In genomic region chr22:36466258-36466657, GRCh38 we compare ENCODE assay signal across 12 cellular contexts. TPM values are rescaled to one million over a fixed set of nuclear protein-coding genes. Genes with fewer than 3 reads are reported as not detected.
DNase-seq lines count a peak whose midpoint lies in the region; ATAC-seq and TF ChIP-seq lines count a peak whose summit lies in the region.
"Had no signal": no experiment of that assay in that cellular context is flagged by ENCODE, and none has a peak within 500 bp of the region (broad histone marks: within the 10 kb centered on the region; RNA-seq: fewer than 3 reads in every experiment).

No MANE protein-coding gene starts in this region.

- H3K9ac ChIP-seq in subcutaneous abdominal adipose tissue (ENCODE audit: low read length in 5 of 5): peak overlapping the region in 3 of 5 donors; percentile 59 to 68 (median 60)

- TF ChIP-seq POLR2A in right lobe of liver (IDR thresholded peaks at IDR 0.05): no peak

- H3K36me3 ChIP-seq in right lobe of liver (no peaks in the 10 kb centered on the region), subcutaneous abdominal adipose tissue (ENCODE audit: control insufficient read depth in 5 of 5, insufficient read depth in 5 of 5, low read length in 5 of 5) (peaks cover 0 to 26% (median 24%) of the 10 kb centered on the region in 5 donors)

- no peaks in the 10 kb centered on the region for H3K9me3 Mint-ChIP-seq in HFFc6
- H3K9me3 Mint-ChIP-seq in activated naive CD8-positive, alpha-beta T cell treated with anti-CD3 and anti-CD28 coated beads for 36 hours: no peaks in the 10 kb centered on the region
- H3K9me3 Mint-ChIP-seq: H9 had no signal

- no peak for TF ChIP-seq CTCF in HFFc6 (IDR thresholded peaks at IDR 0.05)
- no peak for TF ChIP-seq CTCF in right lobe of liver (IDR thresholded peaks at IDR 0.05)

- H3K4me3 ChIP-seq in right lobe of liver (no peak overlapping the region), subcutaneous abdominal adipose tissue (ENCODE audit: low read depth in 1 of 5, low read length in 5 of 5) (no peak overlapping the region)

- no peak for ATAC-seq in right lobe of liver
- ATAC-seq in GM19455 (IDR thresholded peaks at IDR 0.05; ENCODE audit: unreplicated experiment): no peak
- no peak for ATAC-seq in GM21367 (IDR thresholded peaks at IDR 0.05; ENCODE audit: unreplicated experiment)
- no peak for ATAC-seq in HG03135 (IDR thresholded peaks at IDR 0.05; ENCODE audit: unreplicated experiment)
- no peak for ATAC-seq in HG03097 (IDR thresholded peaks at IDR 0.05; ENCODE audit: low FRiP score, unreplicated experiment)

- peaks cover 78% of the 10 kb centered on the region for H3K4me1 Mint-ChIP-seq in HFFc6 (ENCODE audit: low read depth)
- peaks cover 24% of the 10 kb centered on the region for H3K4me1 Mint-ChIP-seq in activated naive CD8-positive, alpha-beta T cell treated with anti-CD3 and anti-CD28 coated beads for 36 hours

- intact Hi-C loops in right lobe of liver (cut with DNase I): no loop called here

- no peak for DNase-seq in HFFc6
- DNase-seq in activated naive CD8-positive, alpha-beta T cell treated with anti-CD3 and anti-CD28 coated beads for 36 hours: no peak
- DNase-seq in right lobe of liver: no peak
- DNase-seq: activated CD4-positive, CD25-positive, alpha-beta regulatory T cell treated with anti-CD3 and anti-CD28 coated beads, Interleukin-2, amount 50 U/mL, for 72 hours; activated naive CD4-positive, alpha-beta T cell treated with anti-CD3 and anti-CD28 coated beads, Interleukin-2, amount 50 U/mL, for 16 hours; H9; NCI-H187 had no signal

- peaks cover 0 to 15% (median 2%) of the 10 kb centered on the region in 4 donors for H3K4me1 ChIP-seq in right lobe of liver
- peaks cover 6 to 72% (median 53%) of the 10 kb centered on the region in 5 donors for H3K4me1 ChIP-seq in subcutaneous abdominal adipose tissue (ENCODE audit: control insufficient read depth in 5 of 5, insufficient read depth in 5 of 5, low read length in 5 of 5)

- H3K9me3 ChIP-seq in right lobe of liver (no peaks in the 10 kb centered on the region), subcutaneous abdominal adipose tissue (ENCODE audit: control insufficient read depth in 5 of 5, low read length in 5 of 5) (no peaks in the 10 kb centered on the region)

- no peak overlapping the region for H3K4me3 Mint-ChIP-seq in HFFc6
- no peak overlapping the region for H3K4me3 Mint-ChIP-seq in activated naive CD8-positive, alpha-beta T cell treated with anti-CD3 and anti-CD28 coated beads for 36 hours
- H3K4me3 Mint-ChIP-seq: H9 had no signal

- peak overlapping the region; percentile 95 for H3K27ac Mint-ChIP-seq in HFFc6
- H3K27ac Mint-ChIP-seq in activated naive CD8-positive, alpha-beta T cell treated with anti-CD3 and anti-CD28 coated beads for 36 hours: peak overlapping the region; percentile 42

- H3K27me3 ChIP-seq in right lobe of liver: no peaks in the 10 kb centered on the region
- H3K27me3 ChIP-seq in subcutaneous abdominal adipose tissue (ENCODE audit: control insufficient read depth in 5 of 5, insufficient read depth in 4 of 5, low read length in 5 of 5): no peaks in the 10 kb centered on the region

- H3K36me3 Mint-ChIP-seq in HFFc6 (ENCODE audit: low read depth): peaks cover 2% of the 10 kb centered on the region; the same call in 1 of the 2 replicates
- H3K36me3 Mint-ChIP-seq in activated naive CD8-positive, alpha-beta T cell treated with anti-CD3 and anti-CD28 coated beads for 36 hours: no peaks in the 10 kb centered on the region

- peaks cover 4% of the 10 kb centered on the region; the same call in 1 of the 2 replicates for H3K27me3 Mint-ChIP-seq in HFFc6 (ENCODE audit: insufficient read depth)
- no peaks in the 10 kb centered on the region for H3K27me3 Mint-ChIP-seq in activated naive CD8-positive, alpha-beta T cell treated with anti-CD3 and anti-CD28 coated beads for 36 hours

- 95% methylated on average over 3 of the region's 7 CpGs for WGBS in right lobe of liver (ENCODE audit: insufficient coverage, low coverage, low lambda C conversion rate, missing lambda C conversion rate)

- H3K27ac ChIP-seq in right lobe of liver (peak overlapping the region; percentile 71 to 81 (median 80)), subcutaneous abdominal adipose tissue (ENCODE audit: low read depth, low read length) (peak overlapping the region; percentile 77)

RNA-seq across cellular contexts. Expression of gene TXN2, which starts 15.2 kb away (rescaled TPM):
- 100 to 1,000 TPM in 2 of 6 experiments, 10 to 100 TPM in 4; 90.3 to 109 (median 96.1) TPM for total RNA-seq in HFFc6 (2021; fragmentation: NEBNext Ultra II Directional; extraction: Animal tissue kit (Norgen Biotek cat#: 25700))
- total RNA-seq in activated naive CD8-positive, alpha-beta T cell treated with anti-CD3 and anti-CD28 coated beads for 36 hours: 100 to 1,000 TPM; 112 to 113 TPM
- total RNA-seq in right lobe of liver: 10 to 100 TPM; 56.0 to 94.8 (median 67.2) TPM

RNA-seq across cellular contexts. Expression of gene FOXRED2, which starts 40.6 kb away (rescaled TPM):
- total RNA-seq in HFFc6 (2021; fragmentation: NEBNext Ultra II Directional; extraction: Animal tissue kit (Norgen Biotek cat#: 25700)): 1 to 10 TPM; 2.8 to 4.7 (median 4.2) TPM
- total RNA-seq in activated naive CD8-positive, alpha-beta T cell treated with anti-CD3 and anti-CD28 coated beads for 36 hours: 10 to 100 TPM; 26.0 to 28.4 TPM
- total RNA-seq in right lobe of liver: 10 to 100 TPM in 4 of 6 experiments, 1 to 10 TPM in 2; 9.6 to 14.0 (median 11.8) TPM
